In the genomic region with DNA sequence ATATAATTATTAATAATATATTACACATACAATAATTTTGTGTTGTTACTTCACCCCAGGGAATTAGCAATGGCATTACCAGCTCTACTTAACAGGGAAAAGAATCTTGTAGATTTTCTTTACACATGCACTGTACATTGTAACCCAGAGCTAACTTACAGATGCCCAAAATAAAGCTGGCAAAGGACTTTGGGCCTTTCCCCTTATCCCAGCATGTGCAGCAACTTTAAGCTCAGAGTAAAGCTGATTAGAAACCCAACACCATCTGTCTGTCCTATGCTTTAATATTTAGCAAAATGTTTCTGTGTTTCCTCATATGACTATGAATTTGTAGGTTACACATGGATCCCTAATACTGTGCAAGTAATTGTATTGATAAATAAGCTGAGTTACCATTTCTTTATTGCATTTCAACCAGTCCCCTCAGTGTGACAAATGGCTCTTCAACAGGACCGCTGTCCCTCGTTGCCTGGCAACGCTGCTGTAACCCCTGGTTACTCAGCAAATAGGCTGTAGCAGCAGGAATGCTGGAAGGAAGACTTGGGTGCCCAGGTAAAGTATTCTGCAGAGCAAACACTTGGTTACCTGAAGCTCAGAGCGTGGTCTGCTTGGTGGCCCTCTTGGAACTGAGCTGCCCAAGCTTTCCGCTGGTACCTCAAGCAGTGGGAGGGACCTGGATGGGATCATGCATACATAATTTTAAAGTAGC, we compare ENCODE assay signal across 16 cellular contexts. TPM values are rescaled to one million over a fixed set of nuclear protein-coding genes. Genes with fewer than 3 reads are reported as not detected.
A peak's percentile ranks its signal among the peaks of the same experiment; 100 is the strongest.
DNase-seq lines count a peak whose midpoint lies in the region; ATAC-seq, FAIRE-seq and TF ChIP-seq lines count a peak whose summit lies in the region.
"Had no signal": no experiment of that assay in that cellular context is flagged by ENCODE, and none has a peak within 500 bp of the region (broad histone marks: within the 10 kb centered on the region; RNA-seq: fewer than 3 reads in every experiment).

A gene with protein sequence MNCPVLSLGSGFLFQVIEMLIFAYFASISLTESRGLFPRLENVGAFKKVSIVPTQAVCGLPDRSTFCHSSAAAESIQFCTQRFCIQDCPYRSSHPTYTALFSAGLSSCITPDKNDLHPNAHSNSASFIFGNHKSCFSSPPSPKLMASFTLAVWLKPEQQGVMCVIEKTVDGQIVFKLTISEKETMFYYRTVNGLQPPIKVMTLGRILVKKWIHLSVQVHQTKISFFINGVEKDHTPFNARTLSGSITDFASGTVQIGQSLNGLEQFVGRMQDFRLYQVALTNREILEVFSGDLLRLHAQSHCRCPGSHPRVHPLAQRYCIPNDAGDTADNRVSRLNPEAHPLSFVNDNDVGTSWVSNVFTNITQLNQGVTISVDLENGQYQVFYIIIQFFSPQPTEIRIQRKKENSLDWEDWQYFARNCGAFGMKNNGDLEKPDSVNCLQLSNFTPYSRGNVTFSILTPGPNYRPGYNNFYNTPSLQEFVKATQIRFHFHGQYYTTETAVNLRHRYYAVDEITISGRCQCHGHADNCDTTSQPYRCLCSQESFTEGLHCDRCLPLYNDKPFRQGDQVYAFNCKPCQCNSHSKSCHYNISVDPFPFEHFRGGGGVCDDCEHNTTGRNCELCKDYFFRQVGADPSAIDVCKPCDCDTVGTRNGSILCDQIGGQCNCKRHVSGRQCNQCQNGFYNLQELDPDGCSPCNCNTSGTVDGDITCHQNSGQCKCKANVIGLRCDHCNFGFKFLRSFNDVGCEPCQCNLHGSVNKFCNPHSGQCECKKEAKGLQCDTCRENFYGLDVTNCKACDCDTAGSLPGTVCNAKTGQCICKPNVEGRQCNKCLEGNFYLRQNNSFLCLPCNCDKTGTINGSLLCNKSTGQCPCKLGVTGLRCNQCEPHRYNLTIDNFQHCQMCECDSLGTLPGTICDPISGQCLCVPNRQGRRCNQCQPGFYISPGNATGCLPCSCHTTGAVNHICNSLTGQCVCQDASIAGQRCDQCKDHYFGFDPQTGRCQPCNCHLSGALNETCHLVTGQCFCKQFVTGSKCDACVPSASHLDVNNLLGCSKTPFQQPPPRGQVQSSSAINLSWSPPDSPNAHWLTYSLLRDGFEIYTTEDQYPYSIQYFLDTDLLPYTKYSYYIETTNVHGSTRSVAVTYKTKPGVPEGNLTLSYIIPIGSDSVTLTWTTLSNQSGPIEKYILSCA (N-terminal part only) (minus strand): TSS at position 628 of the 709 bp plus-strand sequence. CDS start 1,112 bp downstream, outside the sequence.

- H3K4me1 Mint-ChIP-seq in endodermal cell: peaks cover 11% of the 10 kb centered on the region
- H3K4me1 Mint-ChIP-seq: CD4-positive, alpha-beta memory T cell had no signal

- no peak for TF ChIP-seq CTCF in endodermal cell (conservative IDR thresholded peaks at IDR 0.05)

- no peaks in the 10 kb centered on the region for H3K27me3 Mint-ChIP-seq in endodermal cell (ENCODE audit: insufficient read depth)
- H3K27me3 Mint-ChIP-seq: CD4-positive, alpha-beta memory T cell had no signal

- no peaks in the 10 kb centered on the region for H3K36me3 Mint-ChIP-seq in endodermal cell (ENCODE audit: low read depth)
- H3K36me3 Mint-ChIP-seq: CD4-positive, alpha-beta memory T cell had no signal

- DNase-seq in NCI-H2081 (lab: John Stamatoyannopoulos, UW) (peak; percentile 44 to 76), NCI-H2081 treated with DMSO at 0.1 percent for 48 hours (lab: John Stamatoyannopoulos, UW) (no peak), NCI-H510A (lab: John Stamatoyannopoulos, UW) (peak; percentile 84), endodermal cell (peak; percentile 62), small intestine (peak; percentile 2)
- DNase-seq: activated naive CD4-positive, alpha-beta T cell treated with Interleukin-2 at 50 U/mL for 16 hours; brain microvascular endothelial cell; CD4-positive, alpha-beta memory T cell; stimulated activated CD4-positive, alpha-beta T cell treated with anti-CD3 and anti-CD28 coated beads, Interleukin-12 subunit alpha, Interleukin-12 subunit beta, amount 100 ng/mL, for 4 hours had no signal

- H3K4me3 Mint-ChIP-seq in endodermal cell: no peak within 1 kb of the TSS
- H3K4me3 Mint-ChIP-seq: CD4-positive, alpha-beta memory T cell had no signal

- H3K9ac ChIP-seq in endodermal cell (ENCODE audit: extremely low read depth, low read length, poor library complexity, severe bottlenecking): no peak within 1 kb of the TSS

- 84 to 100% methylated on average over 1 to 5 of the region's 5 CpGs for WGBS in endodermal cell (ENCODE audit: insufficient coverage in 1 of 2, insufficient read length in 1 of 2), 2 experiments
- 38 to 49% (median 47%) methylated on average over 5 of the region's 5 CpGs for WGBS in small intestine, 3 donors

- H3K36me3 ChIP-seq in endodermal cell (ENCODE audit: control insufficient read depth, insufficient read depth, low read length) (no peaks in the 10 kb centered on the region), small intestine (ENCODE audit: control insufficient read depth in 2 of 2, insufficient read depth in 2 of 2, low read length in 2 of 2) (no peaks in the 10 kb centered on the region)
- H3K36me3 ChIP-seq: brain microvascular endothelial cell had no signal

- no peak for ATAC-seq in GM21576 (IDR thresholded peaks at IDR 0.05; ENCODE audit: unreplicated experiment)
- ATAC-seq in HG03520 (IDR thresholded peaks at IDR 0.05; ENCODE audit: unreplicated experiment): no peak
- ATAC-seq in HG03442 (IDR thresholded peaks at IDR 0.05; ENCODE audit: unreplicated experiment): no peak

- FAIRE-seq in small intestine (lab: Jason Lieb, UNC): no peak
- FAIRE-seq: A204.1, TTC549 had no signal

- H3K4me1 ChIP-seq in endodermal cell (ENCODE audit: control insufficient read depth, insufficient read depth, low read length) (no peaks in the 10 kb centered on the region), small intestine (ENCODE audit: control insufficient read depth in 2 of 2, insufficient read depth in 1 of 2, low read depth in 1 of 2, low read length in 1 of 2) (no peaks in the 10 kb centered on the region)

- no peaks in the 10 kb centered on the region for H3K9me3 ChIP-seq in endodermal cell (ENCODE audit: control insufficient read depth, low read length)
- H3K9me3 ChIP-seq in small intestine (ENCODE audit: control insufficient read depth, low read depth): no peaks in the 10 kb centered on the region

- H3K27ac ChIP-seq in endodermal cell (ENCODE audit: low read depth, low read length): no peak within 1 kb of the TSS
- H3K27ac ChIP-seq in small intestine (ENCODE audit: low read depth in 1 of 2, low read length in 1 of 2): no peak within 1 kb of the TSS
- H3K27ac ChIP-seq: brain microvascular endothelial cell had no signal

- no peak within 1 kb of the TSS for H3K4me3 ChIP-seq in endodermal cell (ENCODE audit: low read length)
- H3K4me3 ChIP-seq in small intestine (ENCODE audit: low read depth in 1 of 2, low read length in 2 of 2): no peak within 1 kb of the TSS

- H3K27me3 ChIP-seq in endodermal cell (ENCODE audit: control insufficient read depth, insufficient read depth, low read length, poor library complexity, severe bottlenecking): no peaks in the 10 kb centered on the region
- no peaks in the 10 kb centered on the region for H3K27me3 ChIP-seq in small intestine (ENCODE audit: control insufficient read depth in 2 of 2, insufficient read depth in 2 of 2, low read length in 2 of 2)
- H3K27me3 ChIP-seq: brain microvascular endothelial cell had no signal

- H3K27ac Mint-ChIP-seq in endodermal cell: no peak within 1 kb of the TSS
- H3K27ac Mint-ChIP-seq: CD4-positive, alpha-beta memory T cell had no signal

- no peaks in the 10 kb centered on the region for H3K9me3 Mint-ChIP-seq in endodermal cell

RNA-seq across cellular contexts. Expression of the gene that starts here (rescaled TPM):
- 1 to 10 TPM in 1 of 2 donors, under 1 TPM in 1; 0.62 to 3.1 TPM for total RNA-seq in endodermal cell
- 0.04 TPM for polyA plus RNA-seq in endodermal cell (2013, experiment 1 of 2)
- 0.04 TPM for polyA plus RNA-seq in endodermal cell (2013, experiment 2 of 2)
- polyA plus RNA-seq in small intestine: under 1 TPM in 1 of 3 donors, not detected in 2; under 0.01 TPM
- total RNA-seq: activated CD8-positive, alpha-beta memory T cell treated with anti-CD3 and anti-CD28 coated beads for 36 hours; CD4-positive, alpha-beta memory T cell; mononuclear cell had no signal
- polyA plus RNA-seq: CD4-positive, alpha-beta memory T cell had no signal

Comparison
In these comparisons a context has a peak if more than half of its experiments do, and no peak if none do; other contexts are left out.
1. Peak in DNase-seq in small intestine; RNA of the gene not detected or under 1 TPM.